Comparison of ENCODE assay signal across 1 cellular context in genomic region chr10:117612113-117612512, GRCh38.
TF ChIP-seq lines count a peak whose summit lies in the region.

No MANE protein-coding gene starts in this region.

TF ChIP-seq in K562, 482 proteins besides CTCF, POLR2A, EP300 and RAD21 (continued from another document):
- TF ChIP-seq ARID4B (CRISPR knock-in tag; IDR thresholded peaks at IDR 0.05) = no peak
- peak; percentile 95 for TF ChIP-seq CUX1 (CRISPR knock-in tag; IDR thresholded peaks at IDR 0.05)
